ENCODE assay signal across 14 cellular contexts in genomic region chr9:125438506-125439433, GRCh38.
"Had no signal": no experiment of that assay in that cellular context is flagged by ENCODE, and none has a peak within 500 bp of the region (broad histone marks: within the 10 kb centered on the region; RNA-seq: fewer than 3 reads in every experiment).

No MANE protein-coding gene starts in this region.

- H3K4me3 Mint-ChIP-seq: activated naive CD4-positive, alpha-beta T cell treated with anti-CD3 and anti-CD28 coated beads, Interleukin-2, amount 50 U/mL, for 24 hours; activated T-cell treated with anti-CD3 and anti-CD28 coated beads, Interleukin-2, amount 50 U/mL, for 24 hours; naive thymus-derived CD4-positive, alpha-beta T cell; T-helper 2 cell treated with Interferon-gamma antibody and Interleukin-4, amounts not matched to agents 5 μg/mL and 100 μg/mL, for 36 hours had no signal

- H3K9me3 Mint-ChIP-seq: activated naive CD4-positive, alpha-beta T cell treated with anti-CD3 and anti-CD28 coated beads, Interleukin-2, amount 50 U/mL, for 24 hours; activated T-cell treated with anti-CD3 and anti-CD28 coated beads, Interleukin-2, amount 50 U/mL, for 24 hours; T-helper 2 cell treated with Interferon-gamma antibody and Interleukin-4, amounts not matched to agents 5 μg/mL and 100 μg/mL, for 36 hours had no signal

- H3K4me3 ChIP-seq: heart right ventricle, psoas muscle had no signal

- H3K9me3 ChIP-seq: heart right ventricle, psoas muscle had no signal

- H3K4me1 Mint-ChIP-seq: activated naive CD4-positive, alpha-beta T cell treated with anti-CD3 and anti-CD28 coated beads, Interleukin-2, amount 50 U/mL, for 24 hours had no signal

- H3K27me3 ChIP-seq: brain microvascular endothelial cell, heart right ventricle had no signal

- DNase-seq: activated effector memory CD4-positive, alpha-beta T cell treated with Interleukin-2 at 50 U/mL for 16 hours; activated T-cell treated with anti-CD3 and anti-CD28 coated beads, Interleukin-2, amount 50 U/mL, for 24 hours; brain microvascular endothelial cell; effector CD4-positive, alpha-beta T cell; foreskin melanocyte; heart right ventricle; naive thymus-derived CD4-positive, alpha-beta T cell; psoas muscle; stimulated activated CD4-positive, alpha-beta T cell treated with anti-CD3 and anti-CD28 coated beads, Interleukin-2, amount 100 ng/mL, for 24 hours; stimulated activated naive CD4-positive, alpha-beta T cell had no signal

- H3K27ac Mint-ChIP-seq: activated T-cell treated with anti-CD3 and anti-CD28 coated beads, Interleukin-2, amount 50 U/mL, for 24 hours; T-helper 2 cell treated with Interferon-gamma antibody and Interleukin-4, amounts not matched to agents 5 μg/mL and 100 μg/mL, for 36 hours had no signal

- H3K27ac ChIP-seq: brain microvascular endothelial cell, heart right ventricle, psoas muscle had no signal

- H3K4me1 ChIP-seq: psoas muscle had no signal

- ATAC-seq: activated CD4-positive, CD25-positive, alpha-beta regulatory T cell treated with anti-CD3 and anti-CD28 coated beads, Interleukin-2, amount 50 U/mL, for 24 hours; naive thymus-derived CD4-positive, alpha-beta T cell; psoas muscle; sciatic nerve had no signal

- H3K27me3 Mint-ChIP-seq: activated naive CD4-positive, alpha-beta T cell treated with anti-CD3 and anti-CD28 coated beads, Interleukin-2, amount 50 U/mL, for 24 hours; activated T-cell treated with anti-CD3 and anti-CD28 coated beads, Interleukin-2, amount 50 U/mL, for 24 hours; naive thymus-derived CD4-positive, alpha-beta T cell had no signal
